In the genomic region with DNA sequence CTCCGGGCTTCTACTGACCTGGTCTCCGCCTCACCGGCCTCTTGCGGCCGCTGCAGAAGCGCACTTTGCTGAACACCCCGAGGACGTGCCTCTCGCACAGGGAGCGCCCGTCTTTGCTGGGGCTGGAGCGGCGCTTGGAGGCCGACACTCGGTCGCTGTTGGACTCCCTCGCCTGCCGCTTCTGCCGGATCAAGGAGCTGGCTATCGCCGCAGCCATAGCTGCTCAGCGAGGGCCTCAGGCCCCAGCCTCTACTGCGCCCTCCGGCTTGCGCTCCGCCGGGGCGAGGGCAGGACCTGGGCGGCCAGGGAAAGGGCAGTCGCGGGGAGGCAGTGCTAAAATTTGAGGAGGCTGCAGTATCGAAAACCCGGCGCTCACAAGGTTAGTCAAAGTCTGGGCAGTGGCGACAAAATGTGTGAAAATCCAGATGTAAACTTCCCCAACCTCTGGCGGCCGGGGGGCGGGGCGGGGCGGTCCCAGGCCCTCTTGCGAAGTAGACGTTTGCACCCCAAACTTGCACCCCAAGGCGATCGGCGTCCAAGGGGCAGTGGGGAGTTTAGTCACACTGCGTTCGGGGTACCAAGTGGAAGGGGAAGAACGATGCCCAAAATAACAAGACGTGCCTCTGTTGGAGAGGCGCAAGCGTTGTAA, we compare ENCODE assay signal across 10 cellular contexts.
A peak's percentile ranks its signal among the peaks of the same experiment; 100 is the strongest.
DNase-seq lines count a peak whose midpoint lies in the region; ATAC-seq, FAIRE-seq and TF ChIP-seq lines count a peak whose summit lies in the region.
"Had no signal": no experiment of that assay in that cellular context is flagged by ENCODE, and none has a peak within 500 bp of the region (broad histone marks: within the 10 kb centered on the region; RNA-seq: fewer than 3 reads in every experiment).

No MANE protein-coding gene starts in this region.

- H3K9me3 ChIP-seq in HUES64 (ENCODE audit: insufficient read depth, low read depth, low read length), result no peaks in the 10 kb centered on the region
- H3K9me3 ChIP-seq in kidney (ENCODE audit: control insufficient read depth in 1 of 2, low read length in 2 of 2), result no peaks in the 10 kb centered on the region

- H3K4me3 ChIP-seq in HUES64 (ENCODE audit: low read length) (peak overlapping the region; percentile 76), choroid plexus epithelial cell (ENCODE audit: low read depth, low read length) (peak overlapping the region; percentile 38), kidney (ENCODE audit: low read length in 2 of 2) (peak overlapping the region; percentile 42 to 52)

- no peaks in the 10 kb centered on the region for H3K9me3 Mint-ChIP-seq in stimulated activated naive B cell treated with anti-CD40 and anti-IgM and Interleukin-4, amounts not matched to agents 10 μg/mL and 1 μg/mL and 100 μg/mL, for 72 hours
- H3K9me3 Mint-ChIP-seq in activated CD8-positive, alpha-beta T cell treated with anti-CD3 and anti-CD28 coated beads, Interleukin-2, amount 10 ng/mL, durations not matched to agents 7 days and 5 days (ENCODE audit: insufficient read depth), result no peaks in the 10 kb centered on the region
- H3K9me3 Mint-ChIP-seq: stimulated activated naive CD8-positive, alpha-beta T cell treated with anti-CD3 and anti-CD28 coated beads, Interleukin-15, Interleukin-2, amounts not matched to agents 100 ng/mL and 50 ng/mL, for 24 hours had no signal

- CTCF ChIA-PET in activated CD8-positive, alpha-beta T cell treated with anti-CD3 and anti-CD28 coated beads, Interleukin-2, amount 10 ng/mL, durations not matched to agents 7 days and 5 days (lab: Charles Lee), result no interaction called here

- POLR2A ChIA-PET in activated CD8-positive, alpha-beta T cell treated with anti-CD3 and anti-CD28 coated beads, Interleukin-2, amount 10 ng/mL, durations not matched to agents 7 days and 5 days (lab: Charles Lee), result no interaction called here

- ATAC-seq in stimulated activated naive B cell treated with anti-CD40 and anti-IgM and Interleukin-4, amounts not matched to agents 10 μg/mL and 1 μg/mL and 100 μg/mL, for 72 hours (replicated peaks), result peak in 1 of 2 donors; percentile 20
- ATAC-seq in activated CD8-positive, alpha-beta T cell treated with anti-CD3 and anti-CD28 coated beads, Interleukin-2, amount 10 ng/mL, durations not matched to agents 7 days and 5 days, result no peak

- H3K9ac ChIP-seq in HUES64 (ENCODE audit: low read depth, low read length) (peak overlapping the region; percentile 49; the same call in 1 of the 2 replicates), kidney (ENCODE audit: low read length in 2 of 2) (no peak overlapping the region)

- whole genome bisulfite sequencing in HUES64, result 1% methylated on average over 51 of the region's 51 CpGs

- TF ChIP-seq CTCF in choroid plexus epithelial cell (conservative IDR thresholded peaks at IDR 0.05; ENCODE audit: low read depth, low read length), result no peak
- no peak for TF ChIP-seq CTCF in kidney (IDR thresholded peaks at IDR 0.05; ENCODE audit: borderline replicate concordance, extremely low read depth, insufficient read depth)

- peaks cover 4 to 6% of the 10 kb centered on the region in 2 donors for H3K4me1 Mint-ChIP-seq in stimulated activated naive B cell treated with anti-CD40 and anti-IgM and Interleukin-4, amounts not matched to agents 10 μg/mL and 1 μg/mL and 100 μg/mL, for 72 hours
- H3K4me1 Mint-ChIP-seq in activated CD8-positive, alpha-beta T cell treated with anti-CD3 and anti-CD28 coated beads, Interleukin-2, amount 10 ng/mL, durations not matched to agents 7 days and 5 days (ENCODE audit: low read depth), result no peaks in the 10 kb centered on the region

- intact Hi-C loops in kidney (cut with DNase I), result no loop called here

- H3K36me3 ChIP-seq in HUES64 (ENCODE audit: insufficient read depth, low read length) (no peaks in the 10 kb centered on the region), kidney (ENCODE audit: control insufficient read depth in 1 of 2, insufficient read depth in 2 of 2, low read length in 2 of 2) (no peaks in the 10 kb centered on the region)

- H3K4me1 ChIP-seq in HUES64 (ENCODE audit: insufficient read depth, low read length) (peaks cover 14% of the 10 kb centered on the region; the same call in 1 of the 2 replicates), kidney (ENCODE audit: control insufficient read depth in 1 of 2, insufficient read depth in 1 of 2, low read depth in 1 of 2, low read length in 2 of 2) (peaks cover 0 to 3% of the 10 kb centered on the region in 2 donors)

- DNase-seq in choroid plexus epithelial cell (ENCODE audit: low read depth) (no peak), kidney (peak; percentile 80), AML-193 (lab: John Stamatoyannopoulos, UW) (no peak), cortex of kidney (lab: John Stamatoyannopoulos, UW) (no peak), NOMO-1 treated with DMSO at 0.1 percent for 48 hours (lab: John Stamatoyannopoulos, UW; ENCODE audit: unreplicated experiment) (no peak)
- DNase-seq in stimulated activated naive B cell treated with anti-CD40 and anti-IgM and Interleukin-4, amounts not matched to agents 10 μg/mL and 1 μg/mL and 100 μg/mL, for 72 hours, result no peak
- no peak for DNase-seq in activated CD8-positive, alpha-beta T cell treated with anti-CD3 and anti-CD28 coated beads, Interleukin-2, amount 10 ng/mL, durations not matched to agents 7 days and 5 days
- DNase-seq: activated gamma-delta T cell treated with Interleukin-2 at 50 U/mL for 16 hours had no signal

- H3K27me3 Mint-ChIP-seq in stimulated activated naive B cell treated with anti-CD40 and anti-IgM and Interleukin-4, amounts not matched to agents 10 μg/mL and 1 μg/mL and 100 μg/mL, for 72 hours, result peaks cover 39 to 62% of the 10 kb centered on the region in 2 donors
- peaks cover 46% of the 10 kb centered on the region for H3K27me3 Mint-ChIP-seq in activated CD8-positive, alpha-beta T cell treated with anti-CD3 and anti-CD28 coated beads, Interleukin-2, amount 10 ng/mL, durations not matched to agents 7 days and 5 days (ENCODE audit: low read depth)

- no peak for FAIRE-seq in kidney (lab: Jason Lieb, UNC)

- H3K36me3 Mint-ChIP-seq in stimulated activated naive B cell treated with anti-CD40 and anti-IgM and Interleukin-4, amounts not matched to agents 10 μg/mL and 1 μg/mL and 100 μg/mL, for 72 hours, result no peaks in the 10 kb centered on the region
- no peaks in the 10 kb centered on the region for H3K36me3 Mint-ChIP-seq in activated CD8-positive, alpha-beta T cell treated with anti-CD3 and anti-CD28 coated beads, Interleukin-2, amount 10 ng/mL, durations not matched to agents 7 days and 5 days (ENCODE audit: low read depth)

- H3K27ac ChIP-seq in HUES64 (ENCODE audit: low read depth, low read length) (no peak overlapping the region), kidney (ENCODE audit: low read depth in 2 of 2, low read length in 2 of 2) (no peak overlapping the region)

- peaks cover 82% of the 10 kb centered on the region for H3K27me3 ChIP-seq in HUES64 (ENCODE audit: insufficient read depth, low read length)

- H3K27ac Mint-ChIP-seq in stimulated activated naive B cell treated with anti-CD40 and anti-IgM and Interleukin-4, amounts not matched to agents 10 μg/mL and 1 μg/mL and 100 μg/mL, for 72 hours, result no peak overlapping the region
- no peak overlapping the region for H3K27ac Mint-ChIP-seq in activated CD8-positive, alpha-beta T cell treated with anti-CD3 and anti-CD28 coated beads, Interleukin-2, amount 10 ng/mL, durations not matched to agents 7 days and 5 days
- H3K27ac Mint-ChIP-seq: stimulated activated naive CD8-positive, alpha-beta T cell treated with anti-CD3 and anti-CD28 coated beads, Interleukin-15, Interleukin-2, amounts not matched to agents 100 ng/mL and 50 ng/mL, for 24 hours had no signal

- peak overlapping the region; percentile 58 to 62 for H3K4me3 Mint-ChIP-seq in stimulated activated naive B cell treated with anti-CD40 and anti-IgM and Interleukin-4, amounts not matched to agents 10 μg/mL and 1 μg/mL and 100 μg/mL, for 72 hours
- H3K4me3 Mint-ChIP-seq in activated CD8-positive, alpha-beta T cell treated with anti-CD3 and anti-CD28 coated beads, Interleukin-2, amount 10 ng/mL, durations not matched to agents 7 days and 5 days, result no peak overlapping the region
- H3K4me3 Mint-ChIP-seq: stimulated activated naive CD8-positive, alpha-beta T cell treated with anti-CD3 and anti-CD28 coated beads, Interleukin-15, Interleukin-2, amounts not matched to agents 100 ng/mL and 50 ng/mL, for 24 hours had no signal
